In genomic region chr6:136035378-136036070, GRCh38 we compare ENCODE assay signal across 15 cellular contexts.
A peak's percentile ranks its signal among the peaks of the same experiment; 100 is the strongest.
DNase-seq lines count a peak whose midpoint lies in the region; ATAC-seq and TF ChIP-seq lines count a peak whose summit lies in the region.
"Had no signal": no experiment of that assay in that cellular context is flagged by ENCODE, and none has a peak within 500 bp of the region (broad histone marks: within the 10 kb centered on the region; RNA-seq: fewer than 3 reads in every experiment).

No MANE protein-coding gene starts in this region.

- H3K4me3 Mint-ChIP-seq in mesothelial cell of epicardium = no peak overlapping the region
- H3K4me3 Mint-ChIP-seq in natural killer cell treated with Interleukin-12 subunit alpha and Interleukin-12 subunit beta and Interleukin-15 and Interleukin-18, amount 100 ng/mL, for 72 hours = no peak overlapping the region

- H3K9me3 Mint-ChIP-seq in mesothelial cell of epicardium = no peaks in the 10 kb centered on the region
- H3K9me3 Mint-ChIP-seq in natural killer cell treated with Interleukin-12 subunit alpha and Interleukin-12 subunit beta and Interleukin-15 and Interleukin-18, amount 100 ng/mL, for 72 hours = no peaks in the 10 kb centered on the region

- H3K27me3 Mint-ChIP-seq in mesothelial cell of epicardium (ENCODE audit: low read depth) = no peaks in the 10 kb centered on the region
- peaks cover 8 to 28% of the 10 kb centered on the region in 2 donors for H3K27me3 Mint-ChIP-seq in natural killer cell treated with Interleukin-12 subunit alpha and Interleukin-12 subunit beta and Interleukin-15 and Interleukin-18, amount 100 ng/mL, for 72 hours

- no peak for ATAC-seq in natural killer cell treated with Interleukin-12 subunit alpha and Interleukin-12 subunit beta and Interleukin-15 and Interleukin-18, amount 100 ng/mL, for 72 hours
- ATAC-seq in HG02798 (IDR thresholded peaks at IDR 0.05; ENCODE audit: poor library complexity, unreplicated experiment) = no peak
- ATAC-seq: esophagus mucosa; stimulated activated naive CD8-positive, alpha-beta T cell treated with anti-CD3 and anti-CD28 coated beads, Interleukin-15, Interleukin-2, amounts not matched to agents 100 U/mL and 50 U/mL, for 24 hours had no signal

- TF ChIP-seq CTCF in AG10803 (conservative IDR thresholded peaks at IDR 0.05; ENCODE audit: low read length) (no peak), epithelial cell of esophagus (IDR thresholded peaks at IDR 0.05; ENCODE audit: insufficient read depth, low read depth, low read length, missing control alignments) (no peak), mesothelial cell of epicardium (IDR thresholded peaks at IDR 0.05; ENCODE audit: unreplicated experiment) (no peak)

- DNase-seq in AG10803 (ENCODE audit: low read depth) (peak; percentile 59), MV-4-11 (lab: John Stamatoyannopoulos, UW) (peak; percentile 61), epithelial cell of esophagus (ENCODE audit: low read depth) (peak; percentile 45), mesothelial cell of epicardium (ENCODE audit: low spot score in 2 of 2, unreplicated experiment in 2 of 2) (no peak), ureter (ENCODE audit: low spot score) (no peak), amygdala (lab: John Stamatoyannopoulos, UW) (no peak)
- DNase-seq in natural killer cell treated with Interleukin-12 subunit alpha and Interleukin-12 subunit beta and Interleukin-15 and Interleukin-18, amount 100 ng/mL, for 72 hours (ENCODE audit: low spot score) = no peak
- DNase-seq: activated T-cell treated with anti-CD3 and anti-CD28 coated beads for 4 hours; amniotic stem cell; NCI-H2081; PC-9; stimulated activated CD4-positive, alpha-beta T cell treated with anti-CD3 and anti-CD28 coated beads, Interleukin-1b, Interleukin-23, amount 100 ng/mL, for 48 hours; stimulated activated naive CD8-positive, alpha-beta T cell treated with anti-CD3 and anti-CD28 coated beads, Interleukin-15, Interleukin-2, amounts not matched to agents 100 U/mL and 50 U/mL, for 24 hours had no signal

- H3K27ac Mint-ChIP-seq in mesothelial cell of epicardium = peak overlapping the region; percentile 92
- no peak overlapping the region for H3K27ac Mint-ChIP-seq in natural killer cell treated with Interleukin-12 subunit alpha and Interleukin-12 subunit beta and Interleukin-15 and Interleukin-18, amount 100 ng/mL, for 72 hours

- H3K36me3 Mint-ChIP-seq in mesothelial cell of epicardium = no peaks in the 10 kb centered on the region
- H3K36me3 Mint-ChIP-seq in natural killer cell treated with Interleukin-12 subunit alpha and Interleukin-12 subunit beta and Interleukin-15 and Interleukin-18, amount 100 ng/mL, for 72 hours = no peaks in the 10 kb centered on the region

- H3K4me3 ChIP-seq in AG10803 (ENCODE audit: low read length) (no peak overlapping the region), epithelial cell of esophagus (ENCODE audit: low read length) (no peak overlapping the region)
- H3K4me3 ChIP-seq: PC-9 had no signal

- H3K4me1 Mint-ChIP-seq in mesothelial cell of epicardium = peaks cover 70% of the 10 kb centered on the region
- peaks cover 0 to 5% of the 10 kb centered on the region in 2 donors for H3K4me1 Mint-ChIP-seq in natural killer cell treated with Interleukin-12 subunit alpha and Interleukin-12 subunit beta and Interleukin-15 and Interleukin-18, amount 100 ng/mL, for 72 hours (ENCODE audit: low read depth in 2 of 2)

Comparison
In these comparisons a context has a peak if more than half of its experiments do, and no peak if none do; other contexts are left out.
1. DNase-seq: peak in AG10803 (single experiment), MV-4-11 (single experiment) and epithelial cell of esophagus (single experiment); none in mesothelial cell of epicardium (0 of 2), natural killer cell treated with Interleukin-12 subunit alpha and Interleukin-12 subunit beta and Interleukin-15 and Interleukin-18, amount 100 ng/mL, for 72 hours (single experiment), ureter (single experiment) and amygdala (0 of 56).